ENCODE assay signal across 8 cellular contexts in genomic region chr6:28943557-28944411, GRCh38. TPM values are rescaled to one million over a fixed set of nuclear protein-coding genes. Genes with fewer than 3 reads are reported as not detected.
A peak's percentile ranks its signal among the peaks of the same experiment; 100 is the strongest.
DNase-seq lines count a peak whose midpoint lies in the region; ATAC-seq and TF ChIP-seq lines count a peak whose summit lies in the region.

No MANE protein-coding gene starts in this region.

- peaks cover 19% of the 10 kb centered on the region for H3K79me1 ChIP-seq in trophoblast cell (ENCODE audit: low read length)

- DNase-seq in DMS 273 (lab: John Stamatoyannopoulos, UW; ENCODE audit: unreplicated experiment) (peak; percentile 92), Karpas-422 (peak; percentile 83), SK-N-DZ (ENCODE audit: low spot score) (peak; percentile 82), adipocyte (ENCODE audit: low read depth) (peak; percentile 74), heart right ventricle (peak; percentile 61 to 79), trophoblast cell (peak; percentile 58 to 76), ureter (ENCODE audit: low spot score) (peak; percentile 75)

- peak overlapping the region; percentile 37 for H2BK12ac ChIP-seq in trophoblast cell (ENCODE audit: low read length)

- H3K9ac ChIP-seq in Karpas-422 (ENCODE audit: low read length), result peak overlapping the region; percentile 41; the same call in 1 of the 2 replicates
- peak overlapping the region; percentile 88 for H3K9ac ChIP-seq in adipocyte (ENCODE audit: low read length)
- H3K9ac ChIP-seq in trophoblast cell (ENCODE audit: low read length), result no peak overlapping the region

- no peak overlapping the region for H3K23ac ChIP-seq in trophoblast cell (ENCODE audit: low read length)

- H3K36me3 ChIP-seq in Karpas-422 (ENCODE audit: insufficient read depth, low read length), result no peaks in the 10 kb centered on the region
- H3K36me3 ChIP-seq in adipocyte (ENCODE audit: control insufficient read depth, insufficient read depth, low read length, severe bottlenecking), result no peaks in the 10 kb centered on the region
- H3K36me3 ChIP-seq in heart right ventricle, result no peaks in the 10 kb centered on the region
- no peaks in the 10 kb centered on the region for H3K36me3 ChIP-seq in trophoblast cell (ENCODE audit: control insufficient read depth in 1 of 2, insufficient read depth in 2 of 2, low read length in 2 of 2)

- no peaks in the 10 kb centered on the region for H3K79me2 ChIP-seq in Karpas-422 (ENCODE audit: low read length)
- H3K79me2 ChIP-seq in trophoblast cell (ENCODE audit: control insufficient read depth, insufficient read depth, low read length, poor library complexity), result peaks cover 9% of the 10 kb centered on the region

- no peak for TF ChIP-seq CTCF in heart right ventricle (IDR thresholded peaks at IDR 0.05)

- H4K12ac ChIP-seq in trophoblast cell (ENCODE audit: low read depth, low read length), result peak overlapping the region; percentile 88

- H3K18ac ChIP-seq in trophoblast cell (ENCODE audit: low read length), result peak overlapping the region; percentile 71

- WGBS in heart right ventricle, 2 donors, result 2 to 5% methylated on average over 33 of the region's 33 CpGs
- no CpG with 5 or more reads among the region's 33 CpGs for WGBS in trophoblast cell (ENCODE audit: extremely low coverage, insufficient coverage, insufficient read length)

- peak overlapping the region; percentile 63 for H3K4me3 ChIP-seq in Karpas-422 (ENCODE audit: low read length)
- H3K4me3 ChIP-seq in adipocyte (ENCODE audit: low read length), result peak overlapping the region; percentile 87
- peak overlapping the region; percentile 22 to 70 (median 59) for H3K4me3 ChIP-seq in heart right ventricle
- H3K4me3 ChIP-seq in trophoblast cell (ENCODE audit: low read depth, low read length), result peak overlapping the region; percentile 75

- no peak overlapping the region for H2AK5ac ChIP-seq in trophoblast cell (ENCODE audit: low read length)

- H3K14ac ChIP-seq in trophoblast cell (ENCODE audit: low read length), result peak overlapping the region; percentile 78

- peak overlapping the region; percentile 28 for H3K4ac ChIP-seq in trophoblast cell (ENCODE audit: low read depth, low read length)

- no peaks in the 10 kb centered on the region for H3K9me2 ChIP-seq in Karpas-422 (replicated peaks; ENCODE audit: insufficient read depth, low read length)

- intact Hi-C loops in heart right ventricle (cut with DNase I), result loop anchor here in 9 of 10 donors (1.0 to 10.0 kb wide), 9 partner anchors 19 to 106 kb away; no protein-coding TSS in a partner anchor

- peak; percentile 57 to 81 (median 77) for ATAC-seq in heart right ventricle
- no peak for ATAC-seq in HG02970 (IDR thresholded peaks at IDR 0.05; ENCODE audit: low FRiP score, unreplicated experiment)

- H3K27me3 ChIP-seq in Karpas-422 (ENCODE audit: low read length), result 0 out of 2 replicates have a peak, but pooled peaks cover 2% of the 10 kb centered on the region
- no peaks in the 10 kb centered on the region for H3K27me3 ChIP-seq in adipocyte (replicated peaks; ENCODE audit: control insufficient read depth, insufficient read depth, low read length)
- H3K27me3 ChIP-seq in heart right ventricle, result no peaks in the 10 kb centered on the region
- no peaks in the 10 kb centered on the region for H3K27me3 ChIP-seq in trophoblast cell (ENCODE audit: insufficient read depth, low read length)

- H3K4me2 ChIP-seq in Karpas-422 (ENCODE audit: low read depth, low read length, poor library complexity, severe bottlenecking) (peak overlapping the region; percentile 69), trophoblast cell (ENCODE audit: low read length) (peak overlapping the region; percentile 72)

- H4K91ac ChIP-seq in trophoblast cell (ENCODE audit: low read depth, low read length), result peak overlapping the region; percentile 41

- H2BK5ac ChIP-seq in trophoblast cell (ENCODE audit: low read depth, low read length, poor library complexity), result peak overlapping the region; percentile 7

- H2BK120ac ChIP-seq in trophoblast cell (ENCODE audit: insufficient read depth, low read length, poor library complexity), result peak overlapping the region; percentile 29

- H3K4me1 ChIP-seq in Karpas-422 (ENCODE audit: low read length) (peaks cover 38% of the 10 kb centered on the region), adipocyte (ENCODE audit: control insufficient read depth, insufficient read depth, low read length) (peaks cover 12% of the 10 kb centered on the region), heart right ventricle (peaks cover 0 to 56% (median 26%) of the 10 kb centered on the region in 9 donors), trophoblast cell (ENCODE audit: control insufficient read depth in 1 of 2, insufficient read depth in 2 of 2, low read length in 2 of 2) (peaks cover 0 to 5% of the 10 kb centered on the region in 2 experiments)

- peak overlapping the region; percentile 72 for H4K8ac ChIP-seq in trophoblast cell (ENCODE audit: low read depth, low read length)

- H3K27ac ChIP-seq in Karpas-422 (ENCODE audit: low read length) (no peak overlapping the region), heart right ventricle (peak overlapping the region in 9 of 10 donors; percentile 26 to 84 (median 75)), trophoblast cell (ENCODE audit: low read depth, low read length) (peak overlapping the region; percentile 8)

- H2AFZ ChIP-seq in Karpas-422 (ENCODE audit: low read length) (no peak overlapping the region), trophoblast cell (ENCODE audit: insufficient read depth, low read length, poor library complexity) (peak overlapping the region; percentile 24)

- no peaks in the 10 kb centered on the region for H3K9me3 ChIP-seq in Karpas-422 (ENCODE audit: low read length)
- H3K9me3 ChIP-seq in adipocyte (ENCODE audit: control insufficient read depth, low read length), result no peaks in the 10 kb centered on the region
- no peaks in the 10 kb centered on the region for H3K9me3 ChIP-seq in heart right ventricle
- no peaks in the 10 kb centered on the region for H3K9me3 ChIP-seq in trophoblast cell (ENCODE audit: insufficient read depth, low read depth, low read length)

- H4K20me1 ChIP-seq in Karpas-422 (ENCODE audit: insufficient read depth, low read depth, low read length), result no peaks in the 10 kb centered on the region

RNA-seq across cellular contexts. Expression of gene TRIM27, which starts 20.0 kb away (rescaled TPM):
- 84.3 and 87.8 TPM in 2 replicates for total RNA-seq in Karpas-422 (2014; rRNA removed; shearing (Covaris generic); ENCODE audit: low replicate concordance)
- 74.0 and 84.2 TPM in 2 replicates for polyA plus RNA-seq in SK-N-DZ (2014; cell fraction: cytosol; rRNA removed)
- polyA plus RNA-seq in SK-N-DZ (2014; cell fraction: nucleus; rRNA removed), result 121 and 154 TPM in 2 replicates
- total RNA-seq in heart right ventricle (10 to 100 TPM; 14.7 to 23.1 (median 17.6) TPM), ureter (85.2 TPM)
- polyA plus RNA-seq in heart right ventricle, result 10 to 100 TPM; 21.0 to 26.2 TPM
- polyA plus RNA-seq in trophoblast cell (2013), result 53.3 and 54.2 TPM in 2 replicates
